In the genomic region with DNA sequence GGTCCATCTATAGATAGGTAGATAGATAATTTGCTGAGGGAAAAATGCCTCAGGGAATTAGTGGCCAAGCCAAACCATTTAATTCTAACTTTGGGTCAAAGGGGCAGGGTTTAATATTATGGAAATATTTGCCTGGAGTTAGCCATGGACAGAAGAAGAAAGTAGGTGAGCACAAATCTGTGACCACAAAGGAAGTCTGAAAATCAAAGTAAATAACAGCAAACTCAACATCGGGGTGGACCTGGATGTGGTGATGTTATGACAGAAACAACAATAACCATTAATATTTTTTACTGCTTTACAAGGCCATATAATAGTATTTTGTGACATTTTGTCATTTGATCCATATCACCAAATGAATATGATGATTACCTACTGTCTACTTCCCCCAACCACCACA, we compare ENCODE assay signal across 29 cellular contexts.
DNase-seq lines count a peak whose midpoint lies in the region; ATAC-seq and TF ChIP-seq lines count a peak whose summit lies in the region.
"Had no signal": no experiment of that assay in that cellular context is flagged by ENCODE, and none has a peak within 500 bp of the region (broad histone marks: within the 10 kb centered on the region; RNA-seq: fewer than 3 reads in every experiment).

No MANE protein-coding gene starts in this region.

- no peaks in the 10 kb centered on the region for H3K9me2 ChIP-seq in PC-3 (replicated peaks; ENCODE audit: low read length)

- H3K4me3 ChIP-seq in PC-3 (ENCODE audit: low read length), result no peak overlapping the region
- H3K4me3 ChIP-seq in choroid plexus epithelial cell (ENCODE audit: low read depth, low read length), result no peak overlapping the region
- H3K4me3 ChIP-seq: A549; BLaER1; BLaER1 treated with 17β-estradiol and CSF1 and Interleukin-3, amounts not matched to agents 10 nM and 100 nM had no signal

- POLR2A ChIA-PET in PC-3 (lab: Charles Lee; ENCODE audit: unreplicated experiment), result no interaction called here

- H3K9me3 ChIP-seq in PC-3 (ENCODE audit: low read length), result no peaks in the 10 kb centered on the region
- H3K9me3 ChIP-seq: A549; BE2C; BLaER1; BLaER1 treated with 17β-estradiol and CSF1 and Interleukin-3, amounts not matched to agents 10 nM and 100 nM; Caco-2 had no signal

- H4K20me1 ChIP-seq in PC-3 (ENCODE audit: low read length), result no peaks in the 10 kb centered on the region
- H4K20me1 ChIP-seq: BLaER1; BLaER1 treated with 17β-estradiol and CSF1 and Interleukin-3, amounts not matched to agents 10 nM and 100 nM had no signal

- CTCF ChIA-PET in PC-3 (lab: Charles Lee), result no interaction called here

- DNase-seq in PC-3 (peak; percentile 52), choroid plexus epithelial cell (ENCODE audit: low read depth) (peak; percentile 1), Kasumi-1 (lab: John Stamatoyannopoulos, UW) (no peak), KG1 (lab: John Stamatoyannopoulos, UW) (no peak)
- DNase-seq: 8988T; ACHN; AML-193; BE2C; C1 segment of cervical spinal cord; Caco-2; Calu3; CD4-positive, alpha-beta memory T cell; CD4-positive, alpha-beta T cell; CD4-positive, CD25-positive, alpha-beta regulatory T cell; CD8-positive, alpha-beta memory T cell; CD8-positive, alpha-beta T cell; COR-L47; DMS 273 treated with DMSO at 0.1 percent for 48 hours; DMS153; DMS53; DMS79; DMS79 treated with DMSO at 0.1 percent for 48 hours; DND-41; EL had no signal

- no peaks in the 10 kb centered on the region for H3K27me3 ChIP-seq in PC-3 (ENCODE audit: low read length)
- H3K27me3 ChIP-seq: BE2C; BLaER1; BLaER1 treated with 17β-estradiol and CSF1 and Interleukin-3, amounts not matched to agents 10 nM and 100 nM had no signal

- H3K36me3 ChIP-seq in PC-3 (ENCODE audit: low read depth, low read length), result no peaks in the 10 kb centered on the region
- H3K36me3 ChIP-seq: BE2C; BLaER1; BLaER1 treated with 17β-estradiol and CSF1 and Interleukin-3, amounts not matched to agents 10 nM and 100 nM had no signal

- H3K27ac ChIP-seq in PC-3 (ENCODE audit: low read length), result no peak overlapping the region
- H3K27ac ChIP-seq: 22Rv1; A549; BLaER1; BLaER1 treated with 17β-estradiol and CSF1 and Interleukin-3, amounts not matched to agents 10 nM and 100 nM; C4-2B had no signal

- peak; percentile 77 for ATAC-seq in PC-3
- ATAC-seq: A549; CD8-positive, alpha-beta T cell had no signal

- no peak overlapping the region for H3K4me2 ChIP-seq in PC-3 (ENCODE audit: low read length)
- H3K4me2 ChIP-seq: A549; BLaER1; BLaER1 treated with 17β-estradiol and CSF1 and Interleukin-3, amounts not matched to agents 10 nM and 100 nM had no signal

- no TSS peak for BruUV-seq in PC-3 (replicated peaks; lab: Mats Ljungman, UMichigan)

- no peak overlapping the region for H3K9ac ChIP-seq in PC-3 (ENCODE audit: low read length)
- H3K9ac ChIP-seq: BLaER1; BLaER1 treated with 17β-estradiol and CSF1 and Interleukin-3, amounts not matched to agents 10 nM and 100 nM had no signal

- no peak overlapping the region for H2AFZ ChIP-seq in PC-3 (ENCODE audit: low read length)

- TF ChIP-seq CTCF in PC-3 (conservative IDR thresholded peaks at IDR 0.05; ENCODE audit: low read depth, low read length), result no peak
- no peak for TF ChIP-seq CTCF in choroid plexus epithelial cell (conservative IDR thresholded peaks at IDR 0.05; ENCODE audit: low read depth, low read length)

- no peaks in the 10 kb centered on the region for H3K79me2 ChIP-seq in PC-3 (ENCODE audit: low read length)

- no peaks in the 10 kb centered on the region for H3K4me1 ChIP-seq in PC-3 (ENCODE audit: insufficient read depth, low read length)
- H3K4me1 ChIP-seq: A549; BLaER1; BLaER1 treated with 17β-estradiol and CSF1 and Interleukin-3, amounts not matched to agents 10 nM and 100 nM; Caco-2 had no signal

- H3F3A ChIP-seq in PC-3 (ENCODE audit: low read length, unreplicated experiment), result no peaks in the 10 kb centered on the region

- intact Hi-C loops in PC-3 (cut with micrococcal nuclease), result no loop called here

Comparison
In these comparisons a context has a peak if more than half of its experiments do, and no peak if none do; other contexts are left out.
1. DNase-seq: peak in PC-3 (single experiment) and choroid plexus epithelial cell (single experiment); none in Kasumi-1 (0 of 2) and KG1 (single experiment).